1 cellular context compared by ENCODE assay signal in the genomic region with DNA sequence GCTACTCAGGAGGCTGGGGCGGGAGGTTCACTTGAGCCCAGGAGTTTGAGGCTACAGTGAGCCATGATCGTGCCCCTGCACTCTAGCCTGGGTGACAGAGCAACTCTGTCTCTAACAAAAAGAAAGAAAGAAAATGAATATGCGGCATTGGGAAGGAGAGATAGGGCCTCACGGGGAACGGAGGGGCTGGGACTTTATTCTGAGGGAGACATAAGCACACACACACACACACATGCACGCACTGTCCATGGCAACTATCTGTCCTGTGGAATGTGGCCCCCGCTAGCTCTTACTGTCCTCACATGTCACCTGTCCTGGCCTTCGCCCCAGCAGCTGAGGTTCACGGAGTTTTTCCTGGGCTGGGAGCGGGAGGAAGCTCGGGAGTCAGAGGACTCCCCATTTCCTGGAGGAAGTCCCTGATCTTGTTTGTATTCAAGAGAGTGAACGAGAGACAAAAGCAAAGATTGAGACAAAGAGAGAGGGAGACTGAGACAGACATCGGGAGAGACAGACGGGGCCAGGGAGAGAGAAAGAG.
TF ChIP-seq lines count a peak whose summit lies in the region.

No MANE protein-coding gene starts in this region.

TF ChIP-seq in liver, 16 proteins besides CTCF, POLR2A, EP300 and RAD21 (continued from another document):
- TF ChIP-seq, protein P1, sequence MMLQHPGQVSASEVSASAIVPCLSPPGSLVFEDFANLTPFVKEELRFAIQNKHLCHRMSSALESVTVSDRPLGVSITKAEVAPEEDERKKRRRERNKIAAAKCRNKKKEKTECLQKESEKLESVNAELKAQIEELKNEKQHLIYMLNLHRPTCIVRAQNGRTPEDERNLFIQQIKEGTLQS (IDR thresholded peaks at IDR 0.05): no peak
- TF ChIP-seq YY1 (IDR thresholded peaks at IDR 0.05) (no peak), HNF4A (conservative IDR thresholded peaks at IDR 0.05) (peak; percentile 34 to 54)
